Comparison of ENCODE assay signal across 8 cellular contexts in genomic region chr11:14499178-14499559, GRCh38. TPM values are rescaled to one million over a fixed set of nuclear protein-coding genes. Genes with fewer than 3 reads are reported as not detected.
DNase-seq lines count a peak whose midpoint lies in the region; ATAC-seq and TF ChIP-seq lines count a peak whose summit lies in the region.

No MANE protein-coding gene starts in this region.

- H3K4me1 ChIP-seq in duodenal mucosa (ENCODE audit: control insufficient read depth in 1 of 2, insufficient read depth in 2 of 2, low read length in 2 of 2) (peaks cover 9 to 11% of the 10 kb centered on the region in 2 donors), mesendoderm (ENCODE audit: control insufficient read depth, low read depth, low read length) (no peaks in the 10 kb centered on the region)

- peak overlapping the region; percentile 65 for H3K4me3 ChIP-seq in WERI-Rb-1 (ENCODE audit: low read depth, low read length)
- H3K4me3 ChIP-seq in duodenal mucosa (ENCODE audit: low read depth in 1 of 2, low read length in 2 of 2), result peak overlapping the region; percentile 79 to 99
- H3K4me3 ChIP-seq in mesendoderm (ENCODE audit: low read length), result peak overlapping the region; percentile 97

- H4K5ac ChIP-seq in mesendoderm (ENCODE audit: low read length), result no peak overlapping the region

- H3K27ac ChIP-seq in 22Rv1, result peak overlapping the region; percentile 83
- H3K27ac ChIP-seq in WERI-Rb-1, result peak overlapping the region; percentile 73
- H3K27ac ChIP-seq in duodenal mucosa (ENCODE audit: low read depth, low read length), result peak overlapping the region; percentile 92
- H3K27ac ChIP-seq in mesendoderm (ENCODE audit: low read depth, low read length), result no peak overlapping the region

- peak overlapping the region; percentile 8 for H2BK120ac ChIP-seq in mesendoderm (ENCODE audit: low read depth, low read length)

- H4K8ac ChIP-seq in mesendoderm (ENCODE audit: low read depth, low read length), result no peak overlapping the region

- ATAC-seq in GM18907 (IDR thresholded peaks at IDR 0.05; ENCODE audit: unreplicated experiment), result peak; percentile 16
- ATAC-seq in HG03442 (IDR thresholded peaks at IDR 0.05; ENCODE audit: unreplicated experiment), result peak; percentile 4

- H2BK5ac ChIP-seq in mesendoderm (ENCODE audit: low read length), result no peak overlapping the region

- peaks cover 40% of the 10 kb centered on the region for H3K36me3 ChIP-seq in WERI-Rb-1
- peaks cover 17 to 19% of the 10 kb centered on the region in 2 donors for H3K36me3 ChIP-seq in duodenal mucosa (ENCODE audit: control insufficient read depth in 1 of 2, insufficient read depth in 2 of 2, low read length in 2 of 2)
- no peaks in the 10 kb centered on the region for H3K36me3 ChIP-seq in mesendoderm (ENCODE audit: control insufficient read depth, insufficient read depth, low read length)

- H3K9me3 ChIP-seq in WERI-Rb-1 (ENCODE audit: severe bottlenecking) (no peaks in the 10 kb centered on the region), duodenal mucosa (ENCODE audit: control insufficient read depth in 1 of 2, low read length in 2 of 2) (no peaks in the 10 kb centered on the region)

- peaks cover 2% of the 10 kb centered on the region for H3K79me1 ChIP-seq in mesendoderm (ENCODE audit: low read length)

- peak overlapping the region; percentile 99 for H3K56ac ChIP-seq in mesendoderm (ENCODE audit: low read length)

- peak; percentile 19 for DNase-seq in WERI-Rb-1
- DNase-seq in mesendoderm, result no peak
- peak; percentile 41 for DNase-seq in stimulated activated naive CD4-positive, alpha-beta T cell treated with Interleukin-2 at 50 U/mL for 16 hours (lab: John Stamatoyannopoulos, UW)
- DNase-seq in cerebellum (ENCODE audit: low spot score), result no peak

- no peak overlapping the region for H2AK5ac ChIP-seq in mesendoderm (ENCODE audit: low read length)

- H3K9ac ChIP-seq in duodenal mucosa (ENCODE audit: low read depth in 1 of 2, low read length in 2 of 2) (peak overlapping the region; percentile 73 to 95), mesendoderm (ENCODE audit: low read length) (peak overlapping the region; percentile 98)

- TF ChIP-seq CTCF in 22Rv1 (IDR thresholded peaks at IDR 0.05), result no peak
- TF ChIP-seq CTCF in WERI-Rb-1 (IDR thresholded peaks at IDR 0.05; ENCODE audit: low read depth, low read length), result no peak

- no peak overlapping the region for H3K23ac ChIP-seq in mesendoderm (ENCODE audit: low read length)

- peaks cover 6% of the 10 kb centered on the region for H3K79me2 ChIP-seq in mesendoderm (ENCODE audit: control insufficient read depth, insufficient read depth, low read length)

- no CpG with 5 or more reads among the region's 19 CpGs for WGBS in mesendoderm (ENCODE audit: extremely low coverage, insufficient coverage, low lambda C conversion rate)

- peak overlapping the region; percentile 60 for H3K4ac ChIP-seq in mesendoderm (ENCODE audit: low read depth, low read length)

- H3K27me3 ChIP-seq in WERI-Rb-1 (ENCODE audit: insufficient read depth, low read depth, severe bottlenecking), result no peaks in the 10 kb centered on the region
- H3K27me3 ChIP-seq in duodenal mucosa (ENCODE audit: control insufficient read depth in 1 of 2, insufficient read depth in 2 of 2, low read length in 2 of 2), result no peaks in the 10 kb centered on the region
- no peaks in the 10 kb centered on the region for H3K27me3 ChIP-seq in mesendoderm (ENCODE audit: insufficient read depth, low read length, poor library complexity)

- peak overlapping the region; percentile 94 for H3K18ac ChIP-seq in mesendoderm (ENCODE audit: low read length)

- peak overlapping the region; percentile 52 for H3K4me2 ChIP-seq in mesendoderm (ENCODE audit: low read length)

- H2BK15ac ChIP-seq in mesendoderm (replicated peaks; ENCODE audit: low read depth), result no peak overlapping the region

RNA-seq across cellular contexts. Expression of gene COPB1, which starts 0.4 kb away (rescaled TPM):
- 61.2 TPM for polyA plus RNA-seq in mesendoderm (2013, experiment 1 of 2)
- polyA plus RNA-seq in mesendoderm (2013, experiment 2 of 2), result 60.4 TPM
- total RNA-seq in cerebellum, result 116 TPM

RNA-seq across cellular contexts. Expression of gene PSMA1, which starts 21.0 kb away (rescaled TPM):
- 282 TPM for polyA plus RNA-seq in mesendoderm (2013, experiment 1 of 2)
- polyA plus RNA-seq in mesendoderm (2013, experiment 2 of 2), result 280 TPM
- 100 TPM for total RNA-seq in cerebellum

Comparison
In these comparisons a context has a peak if more than half of its experiments do, and no peak if none do; other contexts are left out.
1. DNase-seq: peak in WERI-Rb-1 (single experiment) and stimulated activated naive CD4-positive, alpha-beta T cell treated with Interleukin-2 at 50 U/mL for 16 hours (single experiment); none in mesendoderm (single experiment) and cerebellum (single experiment).
2. Peak in every context shown above with its lines, with median percentiles within 50 percentile points of each other: H3K4me3 ChIP-seq.